13 cellular contexts compared by ENCODE assay signal in the genomic region with DNA sequence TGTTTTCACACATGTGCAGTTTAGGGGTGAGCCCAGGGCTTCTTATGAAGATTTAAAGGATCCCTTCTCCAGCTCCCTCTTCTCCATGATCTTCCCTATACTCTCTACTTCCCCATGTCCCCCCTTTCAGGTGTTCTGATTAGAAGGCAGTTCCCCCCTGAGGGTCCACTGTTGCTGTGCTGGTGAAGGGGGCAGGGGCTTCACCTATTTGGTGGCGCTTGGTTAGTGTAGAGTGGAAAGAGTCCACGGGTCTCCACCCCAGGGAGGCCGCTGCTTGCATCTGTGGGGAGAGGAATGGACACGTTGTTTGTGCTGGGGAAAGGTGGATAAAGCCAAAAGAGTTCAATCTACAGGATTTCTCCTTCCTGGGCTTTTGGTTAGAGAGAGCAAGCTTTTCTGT.
"Had no signal": no experiment of that assay in that cellular context is flagged by ENCODE, and none has a peak within 500 bp of the region (broad histone marks: within the 10 kb centered on the region; RNA-seq: fewer than 3 reads in every experiment).

No MANE protein-coding gene starts in this region.

- H3K4me3 Mint-ChIP-seq: activated CD8-positive, alpha-beta T cell treated with anti-CD3 and anti-CD28 coated beads for 36 hours; activated naive CD4-positive, alpha-beta T cell treated with anti-CD3 and anti-CD28 coated beads, Interleukin-2, amount 50 U/mL, for 24 hours; dendritic cell treated with granulocyte-macrophage colony-stimulating factor and Interleukin-4, amounts not matched to agents 40 ng/mL and 50 ng/mL, for 4 days; memory B cell had no signal

- ATAC-seq: activated CD8-positive, alpha-beta T cell treated with anti-CD3 and anti-CD28 coated beads for 36 hours; left lobe of liver had no signal

- H2AFZ ChIP-seq: parathyroid adenoma had no signal

- H3K27me3 Mint-ChIP-seq: activated CD8-positive, alpha-beta T cell treated with anti-CD3 and anti-CD28 coated beads for 36 hours; activated naive CD4-positive, alpha-beta T cell treated with anti-CD3 and anti-CD28 coated beads, Interleukin-2, amount 50 U/mL, for 24 hours; dendritic cell treated with granulocyte-macrophage colony-stimulating factor and Interleukin-4, amounts not matched to agents 40 ng/mL and 50 ng/mL, for 4 days; memory B cell had no signal

- H3K9ac ChIP-seq: parathyroid adenoma had no signal

- H3K27ac Mint-ChIP-seq: activated CD8-positive, alpha-beta T cell treated with anti-CD3 and anti-CD28 coated beads for 36 hours; activated T-helper 2 cell treated with anti-CD3 and anti-CD28 coated beads, Interferon-gamma antibody, Interleukin-2, Interleukin-4, amounts not matched to agents 10 μg/mL and 5 μg/mL and 100 μg/mL, durations not matched to agents 14 hours and 24 hours and 36 hours; dendritic cell treated with granulocyte-macrophage colony-stimulating factor and Interleukin-4, amounts not matched to agents 40 ng/mL and 50 ng/mL, for 4 days; memory B cell had no signal

- H3K27ac ChIP-seq: parathyroid adenoma, tibial nerve had no signal

- H3K27me3 ChIP-seq: tibial nerve had no signal

- DNase-seq: activated CD4-positive, alpha-beta T cell treated with anti-CD3 and anti-CD28 coated beads for 4 hours; activated CD8-positive, alpha-beta memory T cell treated with anti-CD3 and anti-CD28 coated beads, Interleukin-2, amount 50 U/mL, for 4 hours; activated CD8-positive, alpha-beta T cell treated with anti-CD3 and anti-CD28 coated beads for 36 hours; central memory CD4-positive, alpha-beta T cell; hippocampal formation; retina had no signal

- H3K4me3 ChIP-seq: tibial nerve had no signal

- H3K4me1 ChIP-seq: parathyroid adenoma had no signal
